Comparison of ENCODE assay signal across 30 cellular contexts in the genomic region with DNA sequence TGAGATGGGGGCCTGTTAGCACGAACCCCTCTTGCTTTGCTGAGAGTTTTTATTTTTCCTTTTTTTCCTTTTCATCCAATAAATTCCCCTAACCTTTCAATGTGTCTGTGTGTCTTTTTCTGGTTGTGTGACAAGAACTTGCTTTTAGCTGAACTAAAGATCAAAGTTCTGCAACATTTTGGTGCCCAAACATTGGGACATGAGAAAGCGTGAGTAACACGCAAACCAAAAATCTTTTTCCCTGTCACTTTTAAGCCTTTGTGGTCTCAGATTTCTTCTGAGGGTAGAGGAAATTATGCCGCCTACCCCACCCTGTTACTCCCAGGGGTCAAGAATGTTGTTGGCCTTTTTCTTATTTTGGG.
"Had no signal": no experiment of that assay in that cellular context is flagged by ENCODE, and none has a peak within 500 bp of the region (broad histone marks: within the 10 kb centered on the region; RNA-seq: fewer than 3 reads in every experiment).

No MANE protein-coding gene starts in this region.

- H3K4me1 Mint-ChIP-seq: activated naive CD8-positive, alpha-beta T cell treated with anti-CD3 and anti-CD28 coated beads, Interleukin-2, amount 10 ng/mL, durations not matched to agents 7 days and 5 days; central memory CD8-positive, alpha-beta T cell had no signal

- H3K27ac ChIP-seq: adrenal gland, body of pancreas, KMS-11, Peyer's patch, RWPE1, SJCRH30, VCaP had no signal

- H3K9me3 Mint-ChIP-seq: activated naive CD8-positive, alpha-beta T cell treated with anti-CD3 and anti-CD28 coated beads, Interleukin-2, amount 10 ng/mL, durations not matched to agents 7 days and 5 days; activated T-helper 2 cell treated with anti-CD3 and anti-CD28 coated beads, Interferon-gamma antibody, Interleukin-2, Interleukin-4, amounts not matched to agents 10 μg/mL and 5 μg/mL and 100 μg/mL, durations not matched to agents 14 hours and 24 hours and 36 hours had no signal

- H3K4me3 ChIP-seq: adrenal gland, body of pancreas, Peyer's patch, SJCRH30 had no signal

- H3K9me3 ChIP-seq: adrenal gland, body of pancreas, Peyer's patch, SK-N-SH had no signal

- H3K36me3 ChIP-seq: adrenal gland, Peyer's patch, SJCRH30 had no signal

- H3K36me3 Mint-ChIP-seq: activated naive CD8-positive, alpha-beta T cell treated with anti-CD3 and anti-CD28 coated beads, Interleukin-2, amount 10 ng/mL, durations not matched to agents 7 days and 5 days had no signal

- H3K4me2 ChIP-seq: KMS-11, SK-N-SH had no signal

- H3K27me3 Mint-ChIP-seq: activated CD8-positive, alpha-beta T cell treated with anti-CD3 and anti-CD28 coated beads for 36 hours; activated naive CD8-positive, alpha-beta T cell treated with anti-CD3 and anti-CD28 coated beads, Interleukin-2, amount 10 ng/mL, durations not matched to agents 7 days and 5 days; central memory CD8-positive, alpha-beta T cell had no signal

- H3K9ac ChIP-seq: KMS-11, SK-N-SH had no signal

- H3K27me3 ChIP-seq: body of pancreas, Peyer's patch, SJCRH30 had no signal

- DNase-seq: activated CD4-positive, CD25-positive, alpha-beta regulatory T cell; activated CD8-positive, alpha-beta memory T cell treated with anti-CD3 and anti-CD28 coated beads, Interleukin-2, amount 50 U/mL, for 4 hours; activated CD8-positive, alpha-beta T cell treated with anti-CD3 and anti-CD28 coated beads for 36 hours; activated gamma-delta T cell treated with Interleukin-2 at 50 U/mL for 16 hours; activated naive CD4-positive, alpha-beta T cell treated with anti-CD3 and anti-CD28 coated beads, Interleukin-2, amount 50 U/mL, for 16 hours; activated naive CD8-positive, alpha-beta T cell treated with anti-CD3 and anti-CD28 coated beads, Interleukin-2, amount 10 ng/mL, durations not matched to agents 7 days and 5 days; activated T-cell treated with anti-CD3 and anti-CD28 coated beads, Interleukin-2, amount 50 U/mL, for 72 hours; aorta; body of pancreas; NCI-H1092; NCI-H1417 treated with DMSO at 0.1 percent for 48 hours; NCI-H1694; NCI-H2029; NCI-H2107; NCI-H2171 treated with DMSO at 0.1 percent for 48 hours; NCI-H226; NCI-H526; NCI-H82; OCI-M1; Peyer's patch; Right ventricle myocardium superior; SJCRH30; SK-N-SH; T-helper 1 cell had no signal

- ATAC-seq: activated CD8-positive, alpha-beta T cell treated with anti-CD3 and anti-CD28 coated beads for 36 hours; activated T-cell treated with anti-CD3 and anti-CD28 coated beads, Interleukin-2, amount 50 U/mL, for 72 hours; body of pancreas had no signal

- H3K4me3 Mint-ChIP-seq: activated CD8-positive, alpha-beta T cell treated with anti-CD3 and anti-CD28 coated beads for 36 hours; activated naive CD8-positive, alpha-beta T cell treated with anti-CD3 and anti-CD28 coated beads, Interleukin-2, amount 10 ng/mL, durations not matched to agents 7 days and 5 days; activated T-cell treated with anti-CD3 and anti-CD28 coated beads, Interleukin-2, amount 50 U/mL, for 72 hours; central memory CD8-positive, alpha-beta T cell had no signal

- H3K27ac Mint-ChIP-seq: activated CD8-positive, alpha-beta T cell treated with anti-CD3 and anti-CD28 coated beads for 36 hours; activated naive CD8-positive, alpha-beta T cell treated with anti-CD3 and anti-CD28 coated beads, Interleukin-2, amount 10 ng/mL, durations not matched to agents 7 days and 5 days; activated T-cell treated with anti-CD3 and anti-CD28 coated beads, Interleukin-2, amount 50 U/mL, for 72 hours; activated T-helper 2 cell treated with anti-CD3 and anti-CD28 coated beads, Interferon-gamma antibody, Interleukin-2, Interleukin-4, amounts not matched to agents 10 μg/mL and 5 μg/mL and 100 μg/mL, durations not matched to agents 14 hours and 24 hours and 36 hours had no signal

- H3K4me1 ChIP-seq: adrenal gland, body of pancreas, Peyer's patch, SJCRH30 had no signal
